Comparison of ENCODE assay signal across 25 cellular contexts in genomic region chr5:151028717-151029116, GRCh38. TPM values are rescaled to one million over a fixed set of nuclear protein-coding genes. Genes with fewer than 3 reads are reported as not detected.
A peak's percentile ranks its signal among the peaks of the same experiment; 100 is the strongest.
DNase-seq lines count a peak whose midpoint lies in the region; ATAC-seq and TF ChIP-seq lines count a peak whose summit lies in the region.
"Had no signal": no experiment of that assay in that cellular context is flagged by ENCODE, and none has a peak within 500 bp of the region (broad histone marks: within the 10 kb centered on the region; RNA-seq: fewer than 3 reads in every experiment).

No MANE protein-coding gene starts in this region.

- H3K27me3 ChIP-seq in esophagus squamous epithelium (no peaks in the 10 kb centered on the region), transverse colon (no peaks in the 10 kb centered on the region), foreskin keratinocyte (no peaks in the 10 kb centered on the region)
- H3K27me3 ChIP-seq: BLaER1 treated with 17β-estradiol and CSF1 and Interleukin-3, amounts not matched to agents 10 nM and 100 nM had no signal

- peak overlapping the region in 3 of 4 donors; percentile 49 to 89 (median 77) for H3K27ac ChIP-seq in esophagus squamous epithelium
- H3K27ac ChIP-seq in transverse colon, result peak overlapping the region; percentile 19 to 88 (median 50)
- no peak overlapping the region for H3K27ac ChIP-seq in foreskin keratinocyte
- H3K27ac ChIP-seq: BLaER1 treated with 17β-estradiol and CSF1 and Interleukin-3, amounts not matched to agents 10 nM and 100 nM; PC-9 had no signal

- TF ChIP-seq EP300 in transverse colon (IDR thresholded peaks at IDR 0.05; ENCODE audit: low read depth), result no peak

- H3K36me3 Mint-ChIP-seq in activated T-helper 17 cell treated with anti-CD3 and anti-CD28 coated beads, Interleukin-2, amount 50 U/mL, for 72 hours (ENCODE audit: low read depth), result peaks cover 95% of the 10 kb centered on the region
- peaks cover under 1 to 56% (median 27%) of the 10 kb centered on the region in 3 donors for H3K36me3 Mint-ChIP-seq in naive thymus-derived CD8-positive, alpha-beta T cell

- no peak for TF ChIP-seq CTCF in esophagus squamous epithelium (IDR thresholded peaks at IDR 0.05)
- no peak for TF ChIP-seq CTCF in transverse colon (IDR thresholded peaks at IDR 0.05)
- no peak for TF ChIP-seq CTCF in foreskin keratinocyte (conservative IDR thresholded peaks at IDR 0.05)

- H3K4me3 ChIP-seq in esophagus squamous epithelium, result no peak overlapping the region
- H3K4me3 ChIP-seq in transverse colon, result no peak overlapping the region
- H3K4me3 ChIP-seq: BLaER1 treated with 17β-estradiol and CSF1 and Interleukin-3, amounts not matched to agents 10 nM and 100 nM; PC-9 had no signal

- H3K9me3 Mint-ChIP-seq in activated T-helper 17 cell treated with anti-CD3 and anti-CD28 coated beads, Interleukin-2, amount 50 U/mL, for 72 hours, result no peaks in the 10 kb centered on the region
- H3K9me3 Mint-ChIP-seq in naive thymus-derived CD8-positive, alpha-beta T cell, result no peaks in the 10 kb centered on the region
- H3K9me3 Mint-ChIP-seq: activated CD4-positive, alpha-beta T cell treated with anti-CD3 and anti-CD28 coated beads, Interleukin-2, amount 10 ng/mL, durations not matched to agents 24 days and 14 days; brain; IgD-negative memory B cell had no signal

- H3K36me3 ChIP-seq in esophagus squamous epithelium (peaks cover 5 to 94% (median 38%) of the 10 kb centered on the region in 3 donors), transverse colon (peaks cover 0 to 40% (median 18%) of the 10 kb centered on the region in 4 donors)

- no peak overlapping the region for H3K4me3 Mint-ChIP-seq in activated T-helper 17 cell treated with anti-CD3 and anti-CD28 coated beads, Interleukin-2, amount 50 U/mL, for 72 hours
- no peak overlapping the region for H3K4me3 Mint-ChIP-seq in naive thymus-derived CD8-positive, alpha-beta T cell
- H3K4me3 Mint-ChIP-seq: activated CD4-positive, alpha-beta T cell treated with anti-CD3 and anti-CD28 coated beads, Interleukin-2, amount 10 ng/mL, durations not matched to agents 24 days and 14 days; activated CD8-positive, alpha-beta memory T cell treated with anti-CD3 and anti-CD28 coated beads, Interleukin-2, amount 10 ng/mL, durations not matched to agents 7 days and 5 days; brain; IgD-negative memory B cell had no signal

- ATAC-seq in activated T-helper 17 cell treated with anti-CD3 and anti-CD28 coated beads, Interleukin-2, amount 50 U/mL, for 72 hours (replicated peaks), result peak; percentile 0
- ATAC-seq in sciatic nerve (peak; percentile 43), foreskin keratinocyte (no peak)
- no peak for ATAC-seq in naive thymus-derived CD8-positive, alpha-beta T cell
- ATAC-seq: activated CD8-positive, alpha-beta memory T cell treated with anti-CD3 and anti-CD28 coated beads, Interleukin-2, amount 10 ng/mL, durations not matched to agents 7 days and 5 days; left colon had no signal

- intact Hi-C loops in esophagus squamous epithelium (cut with DNase I) (no loop called here), sciatic nerve (cut with DNase I) (no loop called here), transverse colon (cut with DNase I; ENCODE audit: low total_unique reads) (no loop called here)

- TF ChIP-seq POLR2A in esophagus squamous epithelium (IDR thresholded peaks at IDR 0.05), result no peak
- TF ChIP-seq POLR2A in transverse colon (IDR thresholded peaks at IDR 0.05), result peak; percentile 24

- H3K4me1 ChIP-seq in esophagus squamous epithelium (peaks cover 12 to 74% (median 45%) of the 10 kb centered on the region in 3 donors), transverse colon (peaks cover 5 to 34% (median 14%) of the 10 kb centered on the region in 4 donors), foreskin keratinocyte (peaks cover 7% of the 10 kb centered on the region)

- no peak for DNase-seq in esophagus squamous epithelium (lab: John Stamatoyannopoulos, UW)
- no peak for DNase-seq in sciatic nerve (ENCODE audit: low spot score)
- DNase-seq in transverse colon, result no peak
- DNase-seq in naive thymus-derived CD8-positive, alpha-beta T cell, result no peak
- no peak for DNase-seq in hypothalamus (lab: John Stamatoyannopoulos, UW)
- DNase-seq in foreskin keratinocyte, result no peak
- DNase-seq: activated CD4-positive, alpha-beta T cell treated with anti-CD3 and anti-CD28 coated beads, Interleukin-2, amount 10 ng/mL, durations not matched to agents 24 days and 14 days; activated CD8-positive, alpha-beta memory T cell treated with anti-CD3 and anti-CD28 coated beads, Interleukin-2, amount 10 ng/mL, durations not matched to agents 7 days and 5 days; activated naive CD4-positive, alpha-beta T cell; activated T-cell treated with anti-CD3 and anti-CD28 coated beads, Interleukin-2, amount 50 U/mL, for 48 hours; effector CD8-positive, alpha-beta T cell; erythroblast; foreskin fibroblast; left colon; NCI-H1092 treated with DMSO at 0.1 percent for 48 hours; NCI-H1930; NCI-H526; nucleus accumbens; SHP77 treated with DMSO at 0.1 percent for 48 hours; T1000 had no signal

- H3K9me3 ChIP-seq in esophagus squamous epithelium (no peaks in the 10 kb centered on the region), transverse colon (no peaks in the 10 kb centered on the region)
- H3K9me3 ChIP-seq: BLaER1 treated with 17β-estradiol and CSF1 and Interleukin-3, amounts not matched to agents 10 nM and 100 nM had no signal

- 93 to 100% methylated on average over 2 to 3 of the region's 8 CpGs for whole genome bisulfite sequencing in esophagus squamous epithelium, 2 donors
- WGBS in transverse colon (ENCODE audit: low coverage in 1 of 2), 2 donors, result 89% methylated on average over 7 of the region's 8 CpGs; no CpG with 5 or more reads in 1 of the 2 donors

- no peaks in the 10 kb centered on the region for H3K27me3 Mint-ChIP-seq in activated T-helper 17 cell treated with anti-CD3 and anti-CD28 coated beads, Interleukin-2, amount 50 U/mL, for 72 hours
- no peaks in the 10 kb centered on the region for H3K27me3 Mint-ChIP-seq in naive thymus-derived CD8-positive, alpha-beta T cell
- H3K27me3 Mint-ChIP-seq: activated CD4-positive, alpha-beta T cell treated with anti-CD3 and anti-CD28 coated beads, Interleukin-2, amount 10 ng/mL, durations not matched to agents 24 days and 14 days; activated CD8-positive, alpha-beta memory T cell treated with anti-CD3 and anti-CD28 coated beads, Interleukin-2, amount 10 ng/mL, durations not matched to agents 7 days and 5 days; IgD-negative memory B cell had no signal

- in situ Hi-C loops in transverse colon (cut with MboI; ENCODE audit: low pct_ligation_motif_present in 1 of 4, low pct_unique_long_range_greater_than_20kb in 1 of 4, low sequenced_read_pairs in 3 of 4), result no loop called here

- H3K4me1 Mint-ChIP-seq in activated T-helper 17 cell treated with anti-CD3 and anti-CD28 coated beads, Interleukin-2, amount 50 U/mL, for 72 hours, result peaks cover 15% of the 10 kb centered on the region
- H3K4me1 Mint-ChIP-seq in naive thymus-derived CD8-positive, alpha-beta T cell, result peaks cover 0 to 10% (median 4%) of the 10 kb centered on the region in 4 donors
- H3K4me1 Mint-ChIP-seq: activated CD4-positive, alpha-beta T cell treated with anti-CD3 and anti-CD28 coated beads, Interleukin-2, amount 10 ng/mL, durations not matched to agents 24 days and 14 days; activated CD8-positive, alpha-beta memory T cell treated with anti-CD3 and anti-CD28 coated beads, Interleukin-2, amount 10 ng/mL, durations not matched to agents 7 days and 5 days; brain had no signal

- peak overlapping the region; percentile 60 for H3K27ac Mint-ChIP-seq in activated T-helper 17 cell treated with anti-CD3 and anti-CD28 coated beads, Interleukin-2, amount 50 U/mL, for 72 hours
- H3K27ac Mint-ChIP-seq in naive thymus-derived CD8-positive, alpha-beta T cell, result peak overlapping the region in 2 of 10 donors; percentile 0 to 57
- H3K27ac Mint-ChIP-seq: activated CD4-positive, alpha-beta T cell treated with anti-CD3 and anti-CD28 coated beads, Interleukin-2, amount 10 ng/mL, durations not matched to agents 24 days and 14 days; activated CD8-positive, alpha-beta memory T cell treated with anti-CD3 and anti-CD28 coated beads, Interleukin-2, amount 10 ng/mL, durations not matched to agents 7 days and 5 days; brain; IgD-negative memory B cell had no signal

- POLR2A ChIA-PET in naive thymus-derived CD8-positive, alpha-beta T cell (lab: Charles Lee), result no interaction called here

RNA-seq across cellular contexts. Expression of gene GPX3, which starts 8.3 kb away (rescaled TPM):
- total RNA-seq in activated T-helper 17 cell treated with anti-CD3 and anti-CD28 coated beads, Interleukin-2, amount 50 U/mL, for 72 hours, result not detected
- 1,000 to 10,000 TPM in 1 of 4 donors, 100 to 1,000 TPM in 3; 166 to 1,028 (median 489) TPM for total RNA-seq in esophagus squamous epithelium
- 1,443 TPM for total RNA-seq in sciatic nerve
- total RNA-seq in transverse colon, result 100 to 1,000 TPM; 252 to 758 (median 352) TPM
- total RNA-seq in naive thymus-derived CD8-positive, alpha-beta T cell, result not detected
- 1 to 10 TPM in 1 of 3 donors, under 1 TPM in 1, not detected in 1; 0.35 to 1.9 TPM for polyA plus RNA-seq in naive thymus-derived CD8-positive, alpha-beta T cell
- 6.9 and 13.2 TPM in 2 replicates for total RNA-seq in foreskin keratinocyte
- 12.7 and 26.6 TPM in 2 replicates for polyA plus RNA-seq in foreskin keratinocyte
- total RNA-seq: activated CD4-positive, alpha-beta T cell treated with anti-CD3 and anti-CD28 coated beads, Interleukin-2, amount 10 ng/mL, durations not matched to agents 24 days and 14 days; activated CD8-positive, alpha-beta memory T cell treated with anti-CD3 and anti-CD28 coated beads, Interleukin-2, amount 10 ng/mL, durations not matched to agents 7 days and 5 days had no signal

RNA-seq across cellular contexts. Expression of gene TNIP1, which starts 52.1 kb away (rescaled TPM):
- 100 to 1,000 TPM; 316 to 609 TPM for total RNA-seq in activated T-helper 17 cell treated with anti-CD3 and anti-CD28 coated beads, Interleukin-2, amount 50 U/mL, for 72 hours
- total RNA-seq in esophagus squamous epithelium, result 100 to 1,000 TPM in 1 of 4 donors, 10 to 100 TPM in 3; 55.5 to 109 (median 95.4) TPM
- total RNA-seq in sciatic nerve, result 80.2 TPM
- 100 to 1,000 TPM in 3 of 4 donors, 10 to 100 TPM in 1; 63.9 to 296 (median 223) TPM for total RNA-seq in transverse colon
- total RNA-seq in naive thymus-derived CD8-positive, alpha-beta T cell, result 100 to 1,000 TPM; 138 to 140 TPM
- polyA plus RNA-seq in naive thymus-derived CD8-positive, alpha-beta T cell, result 10 to 100 TPM; 25.6 to 37.5 (median 29.8) TPM
- total RNA-seq in foreskin keratinocyte, result 128 and 133 TPM in 2 replicates
- 96.5 and 98.1 TPM in 2 replicates for polyA plus RNA-seq in foreskin keratinocyte

Comparison
In these comparisons a context has a peak if more than half of its experiments do, and no peak if none do; other contexts are left out.
1. ATAC-seq: peak in activated T-helper 17 cell treated with anti-CD3 and anti-CD28 coated beads, Interleukin-2, amount 50 U/mL, for 72 hours (single experiment) and sciatic nerve (single experiment); none in naive thymus-derived CD8-positive, alpha-beta T cell (0 of 2) and foreskin keratinocyte (single experiment).